Comparison of ENCODE assay signal across 1 cellular context in the genomic region with DNA sequence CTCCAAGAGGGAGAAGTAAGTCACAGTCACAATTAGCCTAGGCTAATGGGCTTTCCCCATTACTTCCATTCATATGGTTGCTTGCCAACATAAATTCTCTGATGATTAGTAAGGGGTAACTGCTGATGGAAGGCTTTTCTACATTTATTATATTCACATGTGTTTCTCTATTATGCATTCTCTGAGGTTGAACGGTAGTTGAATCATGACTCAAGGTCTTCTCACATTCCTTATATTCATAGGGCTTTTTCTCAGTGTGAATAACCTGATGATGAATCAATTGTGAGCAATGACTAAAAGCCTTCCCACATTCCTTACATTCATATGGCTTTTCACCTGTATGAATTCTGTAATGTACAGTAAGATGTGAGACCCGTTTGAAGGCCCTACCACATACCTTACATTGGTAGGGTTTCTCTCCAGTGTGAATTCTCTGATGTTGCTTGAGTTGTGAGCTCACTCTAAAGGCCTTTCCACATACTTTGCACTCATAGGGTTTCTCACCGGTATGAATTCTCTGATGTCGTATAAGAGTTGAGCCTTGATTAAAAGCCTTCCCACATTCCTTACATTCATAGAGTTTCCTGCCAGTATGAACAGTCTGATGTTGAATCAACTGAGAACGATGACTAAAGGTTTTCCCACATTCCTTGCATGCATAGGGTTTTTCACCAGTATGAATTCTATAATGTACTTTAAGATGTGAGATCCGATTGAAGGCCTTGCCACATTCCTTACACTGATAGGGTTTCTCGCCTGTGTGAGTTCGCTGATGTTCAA.
TF ChIP-seq lines count a peak whose summit lies in the region.

No MANE protein-coding gene starts in this region.

TF ChIP-seq in GM23338, 12 proteins besides CTCF, POLR2A, EP300 and RAD21:
- TF ChIP-seq, protein P1, sequence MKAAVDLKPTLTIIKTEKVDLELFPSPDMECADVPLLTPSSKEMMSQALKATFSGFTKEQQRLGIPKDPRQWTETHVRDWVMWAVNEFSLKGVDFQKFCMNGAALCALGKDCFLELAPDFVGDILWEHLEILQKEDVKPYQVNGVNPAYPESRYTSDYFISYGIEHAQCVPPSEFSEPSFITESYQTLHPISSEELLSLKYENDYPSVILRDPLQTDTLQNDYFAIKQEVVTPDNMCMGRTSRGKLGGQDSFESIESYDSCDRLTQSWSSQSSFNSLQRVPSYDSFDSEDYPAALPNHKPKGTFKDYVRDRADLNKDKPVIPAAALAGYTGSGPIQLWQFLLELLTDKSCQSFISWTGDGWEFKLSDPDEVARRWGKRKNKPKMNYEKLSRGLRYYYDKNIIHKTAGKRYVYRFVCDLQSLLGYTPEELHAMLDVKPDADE (IDR thresholded peaks at IDR 0.05): no peak
- TF ChIP-seq CREB1 (CRISPR knock-in tag; IDR thresholded peaks at IDR 0.05; ENCODE audit: low read depth) (no peak), STAT1 (IDR thresholded peaks at IDR 0.05; ENCODE audit: unreplicated experiment) (no peak), ZNF114 (CRISPR knock-in tag; IDR thresholded peaks at IDR 0.05) (no peak), ZNF331 (CRISPR knock-in tag; IDR thresholded peaks at IDR 0.05; ENCODE audit: low read depth) (no peak), JUNB (IDR thresholded peaks at IDR 0.05; ENCODE audit: unreplicated experiment) (no peak), POLR2AphosphoS5 (IDR thresholded peaks at IDR 0.05; ENCODE audit: low read depth) (no peak), NANOG (IDR thresholded peaks at IDR 0.05; ENCODE audit: borderline replicate concordance) (no peak), EZH2phosphoT487 (IDR thresholded peaks at IDR 0.05; ENCODE audit: unreplicated experiment) (no peak), EZH2 (IDR thresholded peaks at IDR 0.05; ENCODE audit: low read depth, unreplicated experiment) (no peak)
- TF ChIP-seq, protein P2, sequence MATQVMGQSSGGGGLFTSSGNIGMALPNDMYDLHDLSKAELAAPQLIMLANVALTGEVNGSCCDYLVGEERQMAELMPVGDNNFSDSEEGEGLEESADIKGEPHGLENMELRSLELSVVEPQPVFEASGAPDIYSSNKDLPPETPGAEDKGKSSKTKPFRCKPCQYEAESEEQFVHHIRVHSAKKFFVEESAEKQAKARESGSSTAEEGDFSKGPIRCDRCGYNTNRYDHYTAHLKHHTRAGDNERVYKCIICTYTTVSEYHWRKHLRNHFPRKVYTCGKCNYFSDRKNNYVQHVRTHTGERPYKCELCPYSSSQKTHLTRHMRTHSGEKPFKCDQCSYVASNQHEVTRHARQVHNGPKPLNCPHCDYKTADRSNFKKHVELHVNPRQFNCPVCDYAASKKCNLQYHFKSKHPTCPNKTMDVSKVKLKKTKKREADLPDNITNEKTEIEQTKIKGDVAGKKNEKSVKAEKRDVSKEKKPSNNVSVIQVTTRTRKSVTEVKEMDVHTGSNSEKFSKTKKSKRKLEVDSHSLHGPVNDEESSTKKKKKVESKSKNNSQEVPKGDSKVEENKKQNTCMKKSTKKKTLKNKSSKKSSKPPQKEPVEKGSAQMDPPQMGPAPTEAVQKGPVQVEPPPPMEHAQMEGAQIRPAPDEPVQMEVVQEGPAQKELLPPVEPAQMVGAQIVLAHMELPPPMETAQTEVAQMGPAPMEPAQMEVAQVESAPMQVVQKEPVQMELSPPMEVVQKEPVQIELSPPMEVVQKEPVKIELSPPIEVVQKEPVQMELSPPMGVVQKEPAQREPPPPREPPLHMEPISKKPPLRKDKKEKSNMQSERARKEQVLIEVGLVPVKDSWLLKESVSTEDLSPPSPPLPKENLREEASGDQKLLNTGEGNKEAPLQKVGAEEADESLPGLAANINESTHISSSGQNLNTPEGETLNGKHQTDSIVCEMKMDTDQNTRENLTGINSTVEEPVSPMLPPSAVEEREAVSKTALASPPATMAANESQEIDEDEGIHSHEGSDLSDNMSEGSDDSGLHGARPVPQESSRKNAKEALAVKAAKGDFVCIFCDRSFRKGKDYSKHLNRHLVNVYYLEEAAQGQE (IDR thresholded peaks at IDR 0.05; ENCODE audit: unreplicated experiment): no peak
- TF ChIP-seq, protein P3, sequence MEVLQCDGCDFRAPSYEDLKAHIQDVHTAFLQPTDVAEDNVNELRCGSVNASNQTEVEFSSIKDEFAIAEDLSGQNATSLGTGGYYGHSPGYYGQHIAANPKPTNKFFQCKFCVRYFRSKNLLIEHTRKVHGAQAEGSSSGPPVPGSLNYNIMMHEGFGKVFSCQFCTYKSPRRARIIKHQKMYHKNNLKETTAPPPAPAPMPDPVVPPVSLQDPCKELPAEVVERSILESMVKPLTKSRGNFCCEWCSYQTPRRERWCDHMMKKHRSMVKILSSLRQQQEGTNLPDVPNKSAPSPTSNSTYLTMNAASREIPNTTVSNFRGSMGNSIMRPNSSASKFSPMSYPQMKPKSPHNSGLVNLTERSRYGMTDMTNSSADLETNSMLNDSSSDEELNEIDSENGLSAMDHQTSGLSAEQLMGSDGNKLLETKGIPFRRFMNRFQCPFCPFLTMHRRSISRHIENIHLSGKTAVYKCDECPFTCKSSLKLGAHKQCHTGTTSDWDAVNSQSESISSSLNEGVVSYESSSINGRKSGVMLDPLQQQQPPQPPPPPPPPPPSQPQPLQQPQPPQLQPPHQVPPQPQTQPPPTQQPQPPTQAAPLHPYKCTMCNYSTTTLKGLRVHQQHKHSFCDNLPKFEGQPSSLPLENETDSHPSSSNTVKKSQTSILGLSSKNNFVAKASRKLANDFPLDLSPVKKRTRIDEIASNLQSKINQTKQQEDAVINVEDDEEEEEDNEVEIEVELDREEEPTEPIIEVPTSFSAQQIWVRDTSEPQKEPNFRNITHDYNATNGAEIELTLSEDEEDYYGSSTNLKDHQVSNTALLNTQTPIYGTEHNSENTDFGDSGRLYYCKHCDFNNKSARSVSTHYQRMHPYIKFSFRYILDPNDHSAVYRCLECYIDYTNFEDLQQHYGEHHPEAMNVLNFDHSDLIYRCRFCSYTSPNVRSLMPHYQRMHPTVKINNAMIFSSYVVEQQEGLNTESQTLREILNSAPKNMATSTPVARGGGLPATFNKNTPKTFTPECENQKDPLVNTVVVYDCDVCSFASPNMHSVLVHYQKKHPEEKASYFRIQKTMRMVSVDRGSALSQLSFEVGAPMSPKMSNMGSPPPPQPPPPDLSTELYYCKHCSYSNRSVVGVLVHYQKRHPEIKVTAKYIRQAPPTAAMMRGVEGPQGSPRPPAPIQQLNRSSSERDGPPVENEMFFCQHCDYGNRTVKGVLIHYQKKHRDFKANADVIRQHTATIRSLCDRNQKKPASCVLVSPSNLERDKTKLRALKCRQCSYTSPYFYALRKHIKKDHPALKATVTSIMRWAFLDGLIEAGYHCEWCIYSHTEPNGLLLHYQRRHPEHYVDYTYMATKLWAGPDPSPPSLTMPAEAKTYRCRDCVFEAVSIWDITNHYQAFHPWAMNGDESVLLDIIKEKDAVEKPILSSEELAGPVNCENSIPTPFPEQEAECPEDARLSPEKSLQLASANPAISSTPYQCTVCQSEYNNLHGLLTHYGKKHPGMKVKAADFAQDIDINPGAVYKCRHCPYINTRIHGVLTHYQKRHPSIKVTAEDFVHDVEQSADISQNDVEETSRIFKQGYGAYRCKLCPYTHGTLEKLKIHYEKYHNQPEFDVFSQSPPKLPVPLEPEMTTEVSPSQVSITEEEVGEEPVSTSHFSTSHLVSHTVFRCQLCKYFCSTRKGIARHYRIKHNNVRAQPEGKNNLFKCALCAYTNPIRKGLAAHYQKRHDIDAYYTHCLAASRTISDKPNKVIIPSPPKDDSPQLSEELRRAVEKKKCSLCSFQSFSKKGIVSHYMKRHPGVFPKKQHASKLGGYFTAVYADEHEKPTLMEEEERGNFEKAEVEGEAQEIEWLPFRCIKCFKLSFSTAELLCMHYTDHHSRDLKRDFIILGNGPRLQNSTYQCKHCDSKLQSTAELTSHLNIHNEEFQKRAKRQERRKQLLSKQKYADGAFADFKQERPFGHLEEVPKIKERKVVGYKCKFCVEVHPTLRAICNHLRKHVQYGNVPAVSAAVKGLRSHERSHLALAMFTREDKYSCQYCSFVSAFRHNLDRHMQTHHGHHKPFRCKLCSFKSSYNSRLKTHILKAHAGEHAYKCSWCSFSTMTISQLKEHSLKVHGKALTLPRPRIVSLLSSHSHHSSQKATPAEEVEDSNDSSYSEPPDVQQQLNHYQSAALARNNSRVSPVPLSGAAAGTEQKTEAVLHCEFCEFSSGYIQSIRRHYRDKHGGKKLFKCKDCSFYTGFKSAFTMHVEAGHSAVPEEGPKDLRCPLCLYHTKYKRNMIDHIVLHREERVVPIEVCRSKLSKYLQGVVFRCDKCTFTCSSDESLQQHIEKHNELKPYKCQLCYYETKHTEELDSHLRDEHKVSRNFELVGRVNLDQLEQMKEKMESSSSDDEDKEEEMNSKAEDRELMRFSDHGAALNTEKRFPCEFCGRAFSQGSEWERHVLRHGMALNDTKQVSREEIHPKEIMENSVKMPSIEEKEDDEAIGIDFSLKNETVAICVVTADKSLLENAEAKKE (CRISPR knock-in tag; IDR thresholded peaks at IDR 0.05): no peak
